Comparison of ENCODE assay signal across 12 cellular contexts in genomic region chr7:99165816-99166215, GRCh38. TPM values are rescaled to one million over a fixed set of nuclear protein-coding genes. Genes with fewer than 3 reads are reported as not detected.
"Had no signal": no experiment of that assay in that cellular context is flagged by ENCODE, and none has a peak within 500 bp of the region (broad histone marks: within the 10 kb centered on the region; RNA-seq: fewer than 3 reads in every experiment).

No MANE protein-coding gene starts in this region.

- H3K4me2 ChIP-seq: GM23338 had no signal

- H3K27ac ChIP-seq: GM23248 had no signal

- H3K9ac ChIP-seq: GM23248 had no signal

- H2AFZ ChIP-seq: GM23248, GM23338 had no signal

- ATAC-seq: GM23338, HCT116 had no signal

- H3K36me3 ChIP-seq: HAP-1 had no signal

- H3K9me3 ChIP-seq: HAP-1 had no signal

- DNase-seq: GM23248, GOT3, H7, H9, HCEC 1CT, HFFc6 had no signal

- H3K4me3 ChIP-seq: GM23248, GM23338, HAP-1 had no signal

- FAIRE-seq: H1, H54 had no signal

RNA-seq across cellular contexts. Expression of gene KPNA7, which starts 42.1 kb away (rescaled TPM):
- total RNA-seq: GM23248, GM23338, H1, H4, H7, H9, HFFc6 had no signal
- polyA plus RNA-seq: GM23248, GM23338, H1 had no signal
